ENCODE assay signal across 10 cellular contexts in genomic region chr20:22371843-22372242, GRCh38.
DNase-seq lines count a peak whose midpoint lies in the region; ATAC-seq, FAIRE-seq and TF ChIP-seq lines count a peak whose summit lies in the region.
"Had no signal": no experiment of that assay in that cellular context is flagged by ENCODE, and none has a peak within 500 bp of the region (broad histone marks: within the 10 kb centered on the region; RNA-seq: fewer than 3 reads in every experiment).

No MANE protein-coding gene starts in this region.

- no peaks in the 10 kb centered on the region for H3K9me3 ChIP-seq in CD8-positive, alpha-beta T cell (ENCODE audit: low read length)

- no peak overlapping the region for H3K4me3 Mint-ChIP-seq in activated naive CD8-positive, alpha-beta T cell treated with anti-CD3 and anti-CD28 coated beads, Interleukin-2, amount 10 ng/mL, durations not matched to agents 7 days and 5 days
- no peak overlapping the region for H3K4me3 Mint-ChIP-seq in mesothelial cell of epicardium
- H3K4me3 Mint-ChIP-seq in CD8-positive, alpha-beta T cell = no peak overlapping the region

- no peaks in the 10 kb centered on the region for H3K27me3 ChIP-seq in CD8-positive, alpha-beta T cell (ENCODE audit: insufficient read depth, low read length)

- CTCF ChIA-PET in CD8-positive, alpha-beta T cell (lab: Charles Lee) = no interaction called here

- no peak overlapping the region for H3K27ac ChIP-seq in CD8-positive, alpha-beta T cell (ENCODE audit: low read depth, low read length)

- H3K36me3 Mint-ChIP-seq in activated naive CD8-positive, alpha-beta T cell treated with anti-CD3 and anti-CD28 coated beads, Interleukin-2, amount 10 ng/mL, durations not matched to agents 7 days and 5 days = no peaks in the 10 kb centered on the region
- H3K36me3 Mint-ChIP-seq in mesothelial cell of epicardium = no peaks in the 10 kb centered on the region
- no peaks in the 10 kb centered on the region for H3K36me3 Mint-ChIP-seq in CD8-positive, alpha-beta T cell

- no peak for DNase-seq in GM12892 (ENCODE audit: insufficient read length)
- no peak for DNase-seq in activated naive CD8-positive, alpha-beta T cell treated with anti-CD3 and anti-CD28 coated beads, Interleukin-2, amount 10 ng/mL, durations not matched to agents 7 days and 5 days
- no peak for DNase-seq in mesothelial cell of epicardium (ENCODE audit: low spot score in 2 of 2, unreplicated experiment in 2 of 2)
- no peak for DNase-seq in NCI-H446 treated with DMSO at 0.1 percent for 48 hours (lab: John Stamatoyannopoulos, UW)
- no peak for DNase-seq in CD8-positive, alpha-beta T cell
- DNase-seq in NCI-H146 (lab: John Stamatoyannopoulos, UW) = no peak
- DNase-seq: activated CD4-positive, CD25-positive, alpha-beta regulatory T cell treated with anti-CD3 and anti-CD28 coated beads, Interleukin-2, amount 50 U/mL, for 72 hours had no signal

- peak; percentile 51 for FAIRE-seq in GM12892 (lab: Jason Lieb, UNC)
- FAIRE-seq: G401.6 had no signal

- H3K9me3 Mint-ChIP-seq in activated naive CD8-positive, alpha-beta T cell treated with anti-CD3 and anti-CD28 coated beads, Interleukin-2, amount 10 ng/mL, durations not matched to agents 7 days and 5 days = no peaks in the 10 kb centered on the region
- H3K9me3 Mint-ChIP-seq in mesothelial cell of epicardium = no peaks in the 10 kb centered on the region
- no peaks in the 10 kb centered on the region for H3K9me3 Mint-ChIP-seq in CD8-positive, alpha-beta T cell

- intact Hi-C loops in CD8-positive, alpha-beta T cell (cut with DNase I, micrococcal nuclease) = no loop called here

- H3K27ac Mint-ChIP-seq in activated naive CD8-positive, alpha-beta T cell treated with anti-CD3 and anti-CD28 coated beads, Interleukin-2, amount 10 ng/mL, durations not matched to agents 7 days and 5 days = peak overlapping the region; percentile 65
- H3K27ac Mint-ChIP-seq in mesothelial cell of epicardium = no peak overlapping the region
- no peak overlapping the region for H3K27ac Mint-ChIP-seq in CD8-positive, alpha-beta T cell

- peaks cover 7% of the 10 kb centered on the region for H3K4me1 Mint-ChIP-seq in activated naive CD8-positive, alpha-beta T cell treated with anti-CD3 and anti-CD28 coated beads, Interleukin-2, amount 10 ng/mL, durations not matched to agents 7 days and 5 days
- H3K4me1 Mint-ChIP-seq in mesothelial cell of epicardium = peaks cover 4% of the 10 kb centered on the region
- H3K4me1 Mint-ChIP-seq in CD8-positive, alpha-beta T cell (ENCODE audit: low read depth) = peaks cover 23% of the 10 kb centered on the region

- TF ChIP-seq POLR2A in GM12892 (IDR thresholded peaks at IDR 0.05; ENCODE audit: low read depth, low read length) = no peak

- H3K4me1 ChIP-seq in CD8-positive, alpha-beta T cell (ENCODE audit: insufficient read depth, low read length) = peaks cover 8% of the 10 kb centered on the region

- no peak for TF ChIP-seq CTCF in mesothelial cell of epicardium (IDR thresholded peaks at IDR 0.05; ENCODE audit: unreplicated experiment)
- TF ChIP-seq CTCF in CD8-positive, alpha-beta T cell (IDR thresholded peaks at IDR 0.05) = no peak

- POLR2A ChIA-PET in activated naive CD8-positive, alpha-beta T cell treated with anti-CD3 and anti-CD28 coated beads, Interleukin-2, amount 10 ng/mL, durations not matched to agents 7 days and 5 days (lab: Charles Lee) = no interaction called here
- POLR2A ChIA-PET in CD8-positive, alpha-beta T cell (lab: Charles Lee) = no interaction called here

- H3K27me3 Mint-ChIP-seq in activated naive CD8-positive, alpha-beta T cell treated with anti-CD3 and anti-CD28 coated beads, Interleukin-2, amount 10 ng/mL, durations not matched to agents 7 days and 5 days = no peaks in the 10 kb centered on the region
- H3K27me3 Mint-ChIP-seq in mesothelial cell of epicardium (ENCODE audit: low read depth) = peaks cover 74% of the 10 kb centered on the region
- H3K27me3 Mint-ChIP-seq in CD8-positive, alpha-beta T cell (ENCODE audit: low read depth) = no peaks in the 10 kb centered on the region

- H3K36me3 ChIP-seq in CD8-positive, alpha-beta T cell (ENCODE audit: insufficient read depth, low read length) = no peaks in the 10 kb centered on the region

- peak; percentile 88 for ATAC-seq in GM21528 (IDR thresholded peaks at IDR 0.05; ENCODE audit: low FRiP score, unreplicated experiment)
- ATAC-seq in HG03575 (IDR thresholded peaks at IDR 0.05; ENCODE audit: extremely low read depth, insufficient number of reproducible peaks, low FRiP score, unreplicated experiment) = peak; percentile 81
- ATAC-seq in activated naive CD8-positive, alpha-beta T cell treated with anti-CD3 and anti-CD28 coated beads, Interleukin-2, amount 10 ng/mL, durations not matched to agents 7 days and 5 days (ENCODE audit: low read depth) = peak; percentile 50
- no peak for ATAC-seq in CD8-positive, alpha-beta T cell

- no peak overlapping the region for H3K4me3 ChIP-seq in CD8-positive, alpha-beta T cell (ENCODE audit: low read depth, low read length)
